Comparison of ENCODE assay signal across 19 cellular contexts in genomic region chr10:90192825-90193224, GRCh38.
DNase-seq lines count a peak whose midpoint lies in the region; ATAC-seq and TF ChIP-seq lines count a peak whose summit lies in the region.
"Had no signal": no experiment of that assay in that cellular context is flagged by ENCODE, and none has a peak within 500 bp of the region (broad histone marks: within the 10 kb centered on the region; RNA-seq: fewer than 3 reads in every experiment).

No MANE protein-coding gene starts in this region.

- DNase-seq in SK-N-DZ (ENCODE audit: low spot score) = peak; percentile 63
- no peak for DNase-seq in fibroblast of lung (ENCODE audit: low read depth in 2 of 2)
- DNase-seq in osteoblast (ENCODE audit: insufficient read length, low spot score, missing footprints) = no peak
- DNase-seq in natural killer cell treated with Interleukin-12 subunit alpha and Interleukin-12 subunit beta and Interleukin-15 and Interleukin-18, amount 100 ng/mL, for 72 hours (ENCODE audit: low spot score) = no peak
- DNase-seq in medulla oblongata (ENCODE audit: extremely low spot score) = no peak
- DNase-seq in middle frontal gyrus (ENCODE audit: extremely low spot score, low spot score) = no peak
- DNase-seq: 8988T; AML-193; Caco-2; Calu3; CD4-positive, alpha-beta T cell; CD8-positive, alpha-beta T cell; DMS79 treated with DMSO at 0.1 percent for 48 hours; GF-D8 had no signal

- ATAC-seq in HG03097 (IDR thresholded peaks at IDR 0.05; ENCODE audit: low FRiP score, unreplicated experiment) = no peak
- no peak for ATAC-seq in natural killer cell treated with Interleukin-12 subunit alpha and Interleukin-12 subunit beta and Interleukin-15 and Interleukin-18, amount 100 ng/mL, for 72 hours
- ATAC-seq: CD8-positive, alpha-beta T cell had no signal

- no peaks in the 10 kb centered on the region for H3K4me1 Mint-ChIP-seq in natural killer cell treated with Interleukin-12 subunit alpha and Interleukin-12 subunit beta and Interleukin-15 and Interleukin-18, amount 100 ng/mL, for 72 hours (ENCODE audit: low read depth in 2 of 2)
- H3K4me1 Mint-ChIP-seq: B cell had no signal

- H3K9me3 Mint-ChIP-seq in natural killer cell treated with Interleukin-12 subunit alpha and Interleukin-12 subunit beta and Interleukin-15 and Interleukin-18, amount 100 ng/mL, for 72 hours = peaks cover 4% of the 10 kb centered on the region
- H3K9me3 Mint-ChIP-seq: CD4-positive, alpha-beta T cell; CD8-positive, alpha-beta T cell had no signal

- H2AFZ ChIP-seq in ACC112 (ENCODE audit: low read length, unreplicated experiment) (no peak overlapping the region), fibroblast of lung (ENCODE audit: low read length) (no peak overlapping the region), osteoblast (ENCODE audit: low read length) (no peak overlapping the region)

- H3K4me3 Mint-ChIP-seq in natural killer cell treated with Interleukin-12 subunit alpha and Interleukin-12 subunit beta and Interleukin-15 and Interleukin-18, amount 100 ng/mL, for 72 hours = no peak overlapping the region
- H3K4me3 Mint-ChIP-seq: B cell; CD4-positive, alpha-beta T cell; CD8-positive, alpha-beta T cell had no signal

- H3K4me2 ChIP-seq in fibroblast of lung (ENCODE audit: extremely low read depth, insufficient read depth, low read length) (peak overlapping the region; percentile 36), osteoblast (ENCODE audit: insufficient read depth, low read length) (peak overlapping the region; percentile 44)
- H3K4me2 ChIP-seq: BLaER1 treated with 17β-estradiol and CSF1 and Interleukin-3, amounts not matched to agents 10 nM and 100 nM had no signal

- H3K9me3 ChIP-seq in fibroblast of lung (ENCODE audit: control insufficient read depth, insufficient read depth, low read depth, low read length) (no peaks in the 10 kb centered on the region), osteoblast (ENCODE audit: low read depth, low read length) (no peaks in the 10 kb centered on the region)
- H3K9me3 ChIP-seq: Caco-2 had no signal

- H3K4me1 ChIP-seq in ACC112 (ENCODE audit: control insufficient read depth, insufficient read depth, low read length, unreplicated experiment) (peaks cover 39% of the 10 kb centered on the region), fibroblast of lung (ENCODE audit: control insufficient read depth, extremely low read depth, insufficient read depth, low read length) (peaks cover 2% of the 10 kb centered on the region), osteoblast (ENCODE audit: insufficient read depth, low read length) (peaks cover 25% of the 10 kb centered on the region)
- H3K4me1 ChIP-seq: BLaER1 treated with 17β-estradiol and CSF1 and Interleukin-3, amounts not matched to agents 10 nM and 100 nM; Caco-2 had no signal

- H3K4me3 ChIP-seq in ACC112 (ENCODE audit: low read depth, low read length) (no peak overlapping the region), fibroblast of lung (replicated peaks in 1 of 4; ENCODE audit: control extremely low read depth in 1 of 4, insufficient read depth in 1 of 4, low read depth in 3 of 4, low read length in 4 of 4) (no peak overlapping the region), osteoblast (ENCODE audit: insufficient read depth, low read length) (no peak overlapping the region)
- H3K4me3 ChIP-seq: BLaER1 treated with 17β-estradiol and CSF1 and Interleukin-3, amounts not matched to agents 10 nM and 100 nM had no signal

- H3K27me3 Mint-ChIP-seq in natural killer cell treated with Interleukin-12 subunit alpha and Interleukin-12 subunit beta and Interleukin-15 and Interleukin-18, amount 100 ng/mL, for 72 hours = no peaks in the 10 kb centered on the region

- H4K20me1 ChIP-seq in fibroblast of lung (ENCODE audit: control insufficient read depth, extremely low read depth, insufficient read depth, low read length) (no peaks in the 10 kb centered on the region), osteoblast (ENCODE audit: insufficient read depth, low read length) (no peaks in the 10 kb centered on the region)
- H4K20me1 ChIP-seq: BLaER1 treated with 17β-estradiol and CSF1 and Interleukin-3, amounts not matched to agents 10 nM and 100 nM had no signal

- H3K27me3 ChIP-seq in ACC112 (ENCODE audit: insufficient read depth, low read length) (no peaks in the 10 kb centered on the region), fibroblast of lung (ENCODE audit: control insufficient read depth, insufficient read depth, low read length) (no peaks in the 10 kb centered on the region), osteoblast (ENCODE audit: insufficient read depth, low read length) (peaks cover 3% of the 10 kb centered on the region)
- H3K27me3 ChIP-seq: BLaER1 treated with 17β-estradiol and CSF1 and Interleukin-3, amounts not matched to agents 10 nM and 100 nM had no signal

- no peak for TF ChIP-seq CTCF in fibroblast of lung (conservative IDR thresholded peaks at IDR 0.05 in 1 of 2, IDR thresholded peaks at IDR 0.05 in 1 of 2; ENCODE audit: low read depth in 1 of 2, low read length in 2 of 2)
- TF ChIP-seq CTCF in osteoblast (IDR thresholded peaks at IDR 0.05; ENCODE audit: extremely low read depth, low read depth, low read length) = no peak

- H3K9ac ChIP-seq in fibroblast of lung (ENCODE audit: insufficient read depth, low read length) = no peak overlapping the region
- H3K9ac ChIP-seq: BLaER1 treated with 17β-estradiol and CSF1 and Interleukin-3, amounts not matched to agents 10 nM and 100 nM had no signal

- no peak overlapping the region for H3K27ac Mint-ChIP-seq in natural killer cell treated with Interleukin-12 subunit alpha and Interleukin-12 subunit beta and Interleukin-15 and Interleukin-18, amount 100 ng/mL, for 72 hours
- H3K27ac Mint-ChIP-seq: B cell; CD4-positive, alpha-beta T cell; CD8-positive, alpha-beta T cell had no signal

- H3K79me2 ChIP-seq in ACC112 (ENCODE audit: control insufficient read depth, insufficient read depth, low read length, unreplicated experiment) (no peaks in the 10 kb centered on the region), fibroblast of lung (ENCODE audit: control insufficient read depth, insufficient read depth, low read length) (no peaks in the 10 kb centered on the region), osteoblast (ENCODE audit: insufficient read depth, low read length) (no peaks in the 10 kb centered on the region)

- H3K27ac ChIP-seq in ACC112 (ENCODE audit: low read depth, low read length) = peak overlapping the region; percentile 80
- no peak overlapping the region for H3K27ac ChIP-seq in fibroblast of lung (ENCODE audit: insufficient read depth, low read length)
- no peak overlapping the region for H3K27ac ChIP-seq in osteoblast (ENCODE audit: low read depth, low read length)
- H3K27ac ChIP-seq: BLaER1 treated with 17β-estradiol and CSF1 and Interleukin-3, amounts not matched to agents 10 nM and 100 nM; C4-2B had no signal

- H3K36me3 Mint-ChIP-seq in natural killer cell treated with Interleukin-12 subunit alpha and Interleukin-12 subunit beta and Interleukin-15 and Interleukin-18, amount 100 ng/mL, for 72 hours = no peaks in the 10 kb centered on the region
- H3K36me3 Mint-ChIP-seq: CD8-positive, alpha-beta T cell had no signal

- H3K36me3 ChIP-seq in ACC112 (ENCODE audit: insufficient read depth, low read length) (no peaks in the 10 kb centered on the region), fibroblast of lung (ENCODE audit: control insufficient read depth, insufficient read depth, low read length) (no peaks in the 10 kb centered on the region), osteoblast (ENCODE audit: insufficient read depth, low read length) (no peaks in the 10 kb centered on the region)
